Comparison of ENCODE assay signal across 9 cellular contexts in genomic region chr9:120892748-120893584, GRCh38. TPM values are rescaled to one million over a fixed set of nuclear protein-coding genes. Genes with fewer than 3 reads are reported as not detected.
DNase-seq lines count a peak whose midpoint lies in the region; ATAC-seq lines count a peak whose summit lies in the region.
"Had no signal": no experiment of that assay in that cellular context is flagged by ENCODE, and none has a peak within 500 bp of the region (broad histone marks: within the 10 kb centered on the region; RNA-seq: fewer than 3 reads in every experiment).

No MANE protein-coding gene starts in this region.

- CTCF ChIA-PET in CD4-positive, alpha-beta memory T cell (lab: Charles Lee; ENCODE audit: partially characterized antibody), result interaction anchor here (0.8 to 4.8 kb wide), 12 partner anchors 10 to 43 kb away, joined by 3 to 48 read pairs (median 4); no protein-coding TSS in a partner anchor
- CTCF ChIA-PET in activated naive CD4-positive, alpha-beta T cell treated with anti-CD3 and anti-CD28 coated beads for 36 hours (lab: Charles Lee), result interaction anchor here (0.6 to 6.0 kb wide), 10 partner anchors 9 to 416 kb away, joined by 3 to 69 read pairs (median 5); partner anchors contain the start of genes FBXW2 and PHF19

- intact Hi-C loops in CD4-positive, alpha-beta memory T cell (cut with micrococcal nuclease), result loop anchor here (1.0 to 10.0 kb wide), 3 partner anchors 11 to 312 kb away; partner anchors contain the start of gene RAB14
- intact Hi-C loops in activated naive CD4-positive, alpha-beta T cell treated with anti-CD3 and anti-CD28 coated beads for 36 hours (cut with micrococcal nuclease), result loop anchor here (1.0 kb wide), 6 partner anchors 11 to 179 kb away; partner anchors contain the start of genes MEGF9 and PHF19

- H3K27me3 Mint-ChIP-seq in CD4-positive, alpha-beta memory T cell, result no peaks in the 10 kb centered on the region
- H3K27me3 Mint-ChIP-seq in activated naive CD4-positive, alpha-beta T cell treated with anti-CD3 and anti-CD28 coated beads for 36 hours (ENCODE audit: low read depth), result no peaks in the 10 kb centered on the region

- no peaks in the 10 kb centered on the region for H3K36me3 ChIP-seq in CD4-positive, alpha-beta memory T cell (ENCODE audit: insufficient read depth, low read length)

- DNase-seq in CD4-positive, alpha-beta memory T cell, result peak; percentile 69 to 93 (median 75)
- DNase-seq in OCI-M1 (lab: John Stamatoyannopoulos, UW), result peak; percentile 11
- DNase-seq in activated naive CD4-positive, alpha-beta T cell treated with anti-CD3 and anti-CD28 coated beads for 36 hours, result peak; percentile 86
- peak; percentile 95 to 97 for DNase-seq in lung microvascular endothelial cell (ENCODE audit: low read depth in 2 of 2)
- DNase-seq in cerebellum (ENCODE audit: low spot score), result no peak
- no peak for DNase-seq in DMS114 treated with DMSO at 0.1 percent for 48 hours (lab: John Stamatoyannopoulos, UW; ENCODE audit: unreplicated experiment)

- ATAC-seq in GM19372 (IDR thresholded peaks at IDR 0.05; ENCODE audit: low read depth, unreplicated experiment) (peak; percentile 65), HG03354 (IDR thresholded peaks at IDR 0.05; ENCODE audit: poor library complexity, severe bottlenecking, unreplicated experiment) (peak; percentile 71)

- no peaks in the 10 kb centered on the region for H3K9me3 ChIP-seq in CD4-positive, alpha-beta memory T cell (ENCODE audit: control insufficient read depth in 1 of 2, low read length in 2 of 2)

- peaks cover 0 to 8% of the 10 kb centered on the region in 2 donors for H3K36me3 Mint-ChIP-seq in CD4-positive, alpha-beta memory T cell
- H3K36me3 Mint-ChIP-seq in activated naive CD4-positive, alpha-beta T cell treated with anti-CD3 and anti-CD28 coated beads for 36 hours (ENCODE audit: low read depth), result peaks cover 19% of the 10 kb centered on the region

- H3K4me3 Mint-ChIP-seq in CD4-positive, alpha-beta memory T cell, result peak overlapping the region; percentile 8 to 82 (median 68)
- peak overlapping the region; percentile 70 for H3K4me3 Mint-ChIP-seq in activated naive CD4-positive, alpha-beta T cell treated with anti-CD3 and anti-CD28 coated beads for 36 hours

- H3K4me1 ChIP-seq in CD4-positive, alpha-beta memory T cell (ENCODE audit: insufficient read depth, low read length), result peaks cover 95% of the 10 kb centered on the region

- H3K27me3 ChIP-seq in CD4-positive, alpha-beta memory T cell (ENCODE audit: insufficient read depth, low read length), result no peaks in the 10 kb centered on the region

- peak overlapping the region; percentile 86 to 100 (median 98) for H3K27ac Mint-ChIP-seq in CD4-positive, alpha-beta memory T cell
- H3K27ac Mint-ChIP-seq in activated naive CD4-positive, alpha-beta T cell treated with anti-CD3 and anti-CD28 coated beads for 36 hours, result peak overlapping the region; percentile 97

- H3K4me3 ChIP-seq in CD4-positive, alpha-beta memory T cell (ENCODE audit: low read length in 2 of 2), result peak overlapping the region in 1 of 2 donors; percentile 41
- H3K4me3 ChIP-seq: lung had no signal

- POLR2A ChIA-PET in CD4-positive, alpha-beta memory T cell (lab: Charles Lee; ENCODE audit: partially characterized antibody), result interaction anchor here (1.4 to 74.5 kb wide), 6 partner anchors 0 to 100 kb away, joined by 3 to 5577 read pairs (median 42); partner anchors contain the start of genes FBXW2, PHF19, PSMD5 and TRAF1

- peaks cover 49 to 92% (median 71%) of the 10 kb centered on the region in 4 donors for H3K4me1 Mint-ChIP-seq in CD4-positive, alpha-beta memory T cell
- peaks cover 90% of the 10 kb centered on the region for H3K4me1 Mint-ChIP-seq in activated naive CD4-positive, alpha-beta T cell treated with anti-CD3 and anti-CD28 coated beads for 36 hours (ENCODE audit: low read depth)

- no peaks in the 10 kb centered on the region for H3K9me3 Mint-ChIP-seq in CD4-positive, alpha-beta memory T cell
- H3K9me3 Mint-ChIP-seq in activated naive CD4-positive, alpha-beta T cell treated with anti-CD3 and anti-CD28 coated beads for 36 hours, result peaks cover 2% of the 10 kb centered on the region

- peak overlapping the region; percentile 76 for H3K27ac ChIP-seq in CD4-positive, alpha-beta memory T cell (ENCODE audit: low read depth, low read length)

RNA-seq across cellular contexts. Expression of gene PHF19, which starts 16.0 kb away (rescaled TPM):
- total RNA-seq in CD4-positive, alpha-beta memory T cell, result 100 to 1,000 TPM; 194 to 201 TPM
- polyA plus RNA-seq in CD4-positive, alpha-beta memory T cell, result 10 to 100 TPM; 15.4 to 17.8 TPM
- 100 to 1,000 TPM; 289 to 295 TPM for total RNA-seq in activated naive CD4-positive, alpha-beta T cell treated with anti-CD3 and anti-CD28 coated beads for 36 hours
- total RNA-seq in lung microvascular endothelial cell (9.3 and 22.2 TPM in 2 replicates), cerebellum (20.5 TPM)

RNA-seq across cellular contexts. Expression of gene TRAF1, which starts 33.6 kb away (rescaled TPM):
- total RNA-seq in CD4-positive, alpha-beta memory T cell, result 100 to 1,000 TPM; 174 to 181 TPM
- polyA plus RNA-seq in CD4-positive, alpha-beta memory T cell, result 10 to 100 TPM in 1 of 2 donors, 1 to 10 TPM in 1; 7.8 to 14.4 TPM
- 10 to 100 TPM; 80.6 to 85.0 TPM for total RNA-seq in activated naive CD4-positive, alpha-beta T cell treated with anti-CD3 and anti-CD28 coated beads for 36 hours
- 0.60 and 1.1 TPM in 2 replicates for total RNA-seq in lung microvascular endothelial cell
- 3.6 TPM for total RNA-seq in cerebellum

RNA-seq across cellular contexts. Expression of gene PSMD5, which starts 50.2 kb away (rescaled TPM):
- total RNA-seq in CD4-positive, alpha-beta memory T cell, result 10 to 100 TPM; 46.4 to 59.0 TPM
- 10 to 100 TPM; 23.1 to 25.7 TPM for polyA plus RNA-seq in CD4-positive, alpha-beta memory T cell
- 10 to 100 TPM; 62.1 to 63.5 TPM for total RNA-seq in activated naive CD4-positive, alpha-beta T cell treated with anti-CD3 and anti-CD28 coated beads for 36 hours
- 17.3 and 18.7 TPM in 2 replicates for total RNA-seq in lung microvascular endothelial cell
- total RNA-seq in cerebellum, result 25.8 TPM

Comparison
In these comparisons a context has a peak if more than half of its experiments do, and no peak if none do; other contexts are left out.
1. DNase-seq: peak in CD4-positive, alpha-beta memory T cell (5 of 5), OCI-M1 (single experiment), activated naive CD4-positive, alpha-beta T cell treated with anti-CD3 and anti-CD28 coated beads for 36 hours (single experiment) and lung microvascular endothelial cell (2 of 2); none in cerebellum (single experiment) and DMS114 treated with DMSO at 0.1 percent for 48 hours (single experiment).
2. RNA of gene TRAF1, which starts 33.6 kb away (total RNA-seq): 174 to 181 TPM in CD4-positive, alpha-beta memory T cell and 80.6 to 85.0 TPM in activated naive CD4-positive, alpha-beta T cell treated with anti-CD3 and anti-CD28 coated beads for 36 hours; 3.6 TPM in cerebellum (single experiment) and 0.60 to 1.1 TPM in lung microvascular endothelial cell; every median in the first group is over 10 times any median in the second.